9 cellular contexts compared by ENCODE assay signal in the genomic region with DNA sequence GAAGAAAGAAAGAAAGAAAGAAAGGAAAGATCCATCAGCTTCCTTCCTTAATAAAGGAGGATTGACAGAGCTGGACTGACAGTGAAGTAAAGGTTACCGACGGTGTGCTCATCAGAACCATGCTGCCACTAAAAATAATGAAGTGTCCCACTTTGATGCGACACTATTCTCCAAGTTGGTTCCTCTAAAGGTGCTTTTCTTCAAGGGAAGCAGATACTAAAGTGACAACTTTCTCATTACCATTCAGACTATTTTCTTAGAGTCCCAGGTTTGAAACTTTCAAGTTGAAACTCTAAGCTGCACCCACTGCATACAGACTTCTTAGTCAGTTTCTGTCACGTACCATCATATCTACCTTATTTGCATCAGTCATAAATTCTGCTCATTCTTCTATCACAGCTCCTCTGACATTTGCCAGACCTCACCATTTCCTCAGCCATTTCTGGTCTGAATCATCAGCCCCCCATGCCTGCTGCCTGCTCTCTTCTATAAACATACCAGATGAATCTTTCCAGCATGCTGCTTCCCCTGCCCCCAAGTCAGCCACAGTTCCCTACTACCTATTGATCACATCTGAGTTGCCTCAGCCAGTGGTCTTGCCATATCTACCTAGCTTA.
A peak's percentile ranks its signal among the peaks of the same experiment; 100 is the strongest.
DNase-seq lines count a peak whose midpoint lies in the region; ATAC-seq, FAIRE-seq and TF ChIP-seq lines count a peak whose summit lies in the region.
"Had no signal": no experiment of that assay in that cellular context is flagged by ENCODE, and none has a peak within 500 bp of the region (broad histone marks: within the 10 kb centered on the region; RNA-seq: fewer than 3 reads in every experiment).

No MANE protein-coding gene starts in this region.

- H3K9me1 ChIP-seq in endothelial cell of umbilical vein (replicated peaks; ENCODE audit: control insufficient read depth, extremely low read depth, insufficient read depth, low read length), result no peaks in the 10 kb centered on the region

- POLR2A ChIA-PET in endothelial cell of umbilical vein (lab: Charles Lee), result no interaction called here

- no peak overlapping the region for H2AFZ ChIP-seq in endothelial cell of umbilical vein (ENCODE audit: low read depth, low read length)

- no peaks in the 10 kb centered on the region for H3K27me3 ChIP-seq in endothelial cell of umbilical vein (ENCODE audit: control insufficient read depth in 2 of 2, insufficient read depth in 2 of 2, low read length in 2 of 2)

- ATAC-seq in GM19467 (IDR thresholded peaks at IDR 0.05; ENCODE audit: unreplicated experiment), result peak; percentile 75
- ATAC-seq in HG03196 (IDR thresholded peaks at IDR 0.05; ENCODE audit: unreplicated experiment), result peak; percentile 83
- ATAC-seq in mucosa of descending colon, result no peak

- H3K27ac ChIP-seq in endothelial cell of umbilical vein (ENCODE audit: insufficient read depth, low read depth, low read length), result no peak overlapping the region

- H3K79me2 ChIP-seq in endothelial cell of umbilical vein (ENCODE audit: control insufficient read depth, insufficient read depth, low read length), result no peaks in the 10 kb centered on the region

- no peak overlapping the region for H3K9ac ChIP-seq in endothelial cell of umbilical vein (replicated peaks; ENCODE audit: extremely low read depth, insufficient read depth, low read length)

- no peaks in the 10 kb centered on the region for H3K4me1 ChIP-seq in endothelial cell of umbilical vein (ENCODE audit: control insufficient read depth, extremely low read depth, insufficient read depth, low read length)
- H3K4me1 ChIP-seq in mucosa of descending colon (ENCODE audit: low read depth), result no peaks in the 10 kb centered on the region

- TF ChIP-seq POLR2A in endothelial cell of umbilical vein (IDR thresholded peaks at IDR 0.05; ENCODE audit: low read depth, low read length), result no peak

- dilution Hi-C loops in endothelial cell of umbilical vein (cut with MboI; ENCODE audit: extremely low pct_ligation_motif_present, low sequenced_read_pairs), result no loop called here

- TF ChIP-seq CTCF in endothelial cell of umbilical vein (IDR thresholded peaks at IDR 0.05; ENCODE audit: extremely low read depth in 1 of 2, insufficient read depth in 1 of 2, low read depth in 1 of 2, low read length in 2 of 2), result no peak
- no peak for TF ChIP-seq CTCF in mucosa of descending colon (IDR thresholded peaks at IDR 0.05)
- TF ChIP-seq CTCF in D721Med (IDR thresholded peaks at IDR 0.05; ENCODE audit: insufficient read depth, missing control alignments), result no peak

- no peak overlapping the region for H3K4me3 ChIP-seq in endothelial cell of umbilical vein (replicated peaks in 1 of 3; ENCODE audit: insufficient read depth in 1 of 3, low read depth in 1 of 3, low read length in 3 of 3)
- H3K4me3 ChIP-seq in mucosa of descending colon, result no peak overlapping the region

- CTCF ChIA-PET in endothelial cell of umbilical vein (lab: Charles Lee), result no interaction called here

- H3K4me2 ChIP-seq in endothelial cell of umbilical vein (ENCODE audit: insufficient read depth, low read length), result no peak overlapping the region

- H4K20me1 ChIP-seq in endothelial cell of umbilical vein (replicated peaks; ENCODE audit: control insufficient read depth, extremely low read depth, insufficient read depth, low read length), result no peaks in the 10 kb centered on the region

- H3K36me3 ChIP-seq in endothelial cell of umbilical vein (ENCODE audit: control insufficient read depth in 2 of 2, extremely low read depth in 1 of 2, insufficient read depth in 2 of 2, low read length in 2 of 2) (no peaks in the 10 kb centered on the region), mucosa of descending colon (ENCODE audit: low read depth) (no peaks in the 10 kb centered on the region)

- BruUV-seq in endothelial cell of umbilical vein (replicated peaks; lab: Mats Ljungman, UMichigan), result no TSS peak

- intact Hi-C loops in endothelial cell of umbilical vein (cut with micrococcal nuclease) (no loop called here), mucosa of descending colon (cut with DNase I, micrococcal nuclease) (no loop called here)

- DNase-seq in GDM1 (lab: John Stamatoyannopoulos, UW) (peak; percentile 30), endothelial cell of umbilical vein (ENCODE audit: low read depth, low spot score) (peak; percentile 17), mucosa of descending colon (no peak), NCI-H1436 treated with DMSO at 0.1 percent for 48 hours (lab: John Stamatoyannopoulos, UW) (no peak), DMS 273 (lab: John Stamatoyannopoulos, UW; ENCODE audit: unreplicated experiment) (no peak), D721Med (ENCODE audit: insufficient read length, low spot score) (no peak)
- DNase-seq: DND-41 had no signal

- peak; percentile 62 for FAIRE-seq in endothelial cell of umbilical vein (lab: Jason Lieb, UNC)
- FAIRE-seq in D721Med (lab: Jason Lieb, UNC), result no peak

- H3K9me3 ChIP-seq in endothelial cell of umbilical vein (replicated peaks; ENCODE audit: control insufficient read depth, insufficient read depth, low read length), result no peaks in the 10 kb centered on the region
- no peaks in the 10 kb centered on the region for H3K9me3 ChIP-seq in mucosa of descending colon

TF ChIP-seq in endothelial cell of umbilical vein, 7 proteins besides CTCF, POLR2A, EP300 and RAD21:
- TF ChIP-seq MYC (IDR thresholded peaks at IDR 0.05; ENCODE audit: low read depth, low read length), result no peak
- TF ChIP-seq FOS (IDR thresholded peaks at IDR 0.05; ENCODE audit: borderline replicate concordance, insufficient read depth, low read length), result peak; percentile 41
- peak; percentile 38 for TF ChIP-seq GATA2 (IDR thresholded peaks at IDR 0.05; ENCODE audit: insufficient read depth, insufficient read length, low read depth, low read length)
- TF ChIP-seq, protein P1, sequence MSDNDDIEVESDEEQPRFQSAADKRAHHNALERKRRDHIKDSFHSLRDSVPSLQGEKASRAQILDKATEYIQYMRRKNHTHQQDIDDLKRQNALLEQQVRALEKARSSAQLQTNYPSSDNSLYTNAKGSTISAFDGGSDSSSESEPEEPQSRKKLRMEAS (IDR thresholded peaks at IDR 0.05; ENCODE audit: insufficient read depth, insufficient read length), result no peak

Comparison
In these comparisons a context has a peak if more than half of its experiments do, and no peak if none do; other contexts are left out.
1. DNase-seq: peak in GDM1 (single experiment) and endothelial cell of umbilical vein (single experiment); none in mucosa of descending colon (0 of 3), NCI-H1436 treated with DMSO at 0.1 percent for 48 hours (single experiment), DMS 273 (single experiment) and D721Med (single experiment).